ENCODE assay signal across 34 cellular contexts in genomic region chr15:71461748-71462147, GRCh38.
"Had no signal": no experiment of that assay in that cellular context is flagged by ENCODE, and none has a peak within 500 bp of the region (broad histone marks: within the 10 kb centered on the region; RNA-seq: fewer than 3 reads in every experiment).

No MANE protein-coding gene starts in this region.

- H3K27me3 Mint-ChIP-seq: brain had no signal

- ATAC-seq: activated CD4-positive, alpha-beta T cell treated with anti-CD3 and anti-CD28 coated beads for 36 hours; activated CD4-positive, CD25-positive, alpha-beta regulatory T cell treated with anti-CD3 and anti-CD28 coated beads, Interleukin-2, amount 50 U/mL, for 24 hours; activated CD8-positive, alpha-beta memory T cell treated with anti-CD3 and anti-CD28 coated beads, Interleukin-2, amount 10 ng/mL, durations not matched to agents 7 days and 5 days; activated CD8-positive, alpha-beta T cell treated with anti-CD3 and anti-CD28 coated beads, Interleukin-2, amount 10 ng/mL, durations not matched to agents 7 days and 5 days; activated naive CD8-positive, alpha-beta T cell treated with anti-CD3 and anti-CD28 coated beads, Interleukin-2, amount 50 U/mL, for 24 hours had no signal

- H3K4me3 Mint-ChIP-seq: activated CD4-positive, alpha-beta memory T cell treated with anti-CD3 and anti-CD28 coated beads, Interleukin-2, amount 10 ng/mL, durations not matched to agents 7 days and 5 days; activated CD4-positive, alpha-beta T cell treated with anti-CD3 and anti-CD28 coated beads for 36 hours; activated CD4-positive, alpha-beta T cell treated with anti-CD3 and anti-CD28 coated beads, Interleukin-2, amount 10 ng/mL, durations not matched to agents 7 days and 5 days; activated CD8-positive, alpha-beta memory T cell treated with anti-CD3 and anti-CD28 coated beads, Interleukin-2, amount 10 ng/mL, durations not matched to agents 7 days and 5 days; activated CD8-positive, alpha-beta T cell treated with anti-CD3 and anti-CD28 coated beads, Interleukin-2, amount 10 ng/mL, durations not matched to agents 7 days and 5 days; activated naive CD4-positive, alpha-beta T cell treated with anti-CD3 and anti-CD28 coated beads, Interleukin-2, amount 10 ng/mL, durations not matched to agents 7 days and 5 days; activated naive CD4-positive, alpha-beta T cell treated with anti-CD3 and anti-CD28 coated beads, Interleukin-2, amount 50 U/mL, for 24 hours; activated naive CD8-positive, alpha-beta T cell; activated naive CD8-positive, alpha-beta T cell treated with anti-CD3 and anti-CD28 coated beads, Interleukin-2, amount 10 ng/mL, durations not matched to agents 7 days and 5 days; activated naive CD8-positive, alpha-beta T cell treated with anti-CD3 and anti-CD28 coated beads, Interleukin-2, amount 50 U/mL, for 24 hours; activated T-cell treated with anti-CD3 and anti-CD28 coated beads, Interleukin-2, amount 50 U/mL, for 24 hours; brain; central memory CD8-positive, alpha-beta T cell; T-helper 1 cell treated with Interleukin-12 subunit alpha and Interleukin-12 subunit beta and Interleukin-4 antibody, amounts not matched to agents 30 μg/mL and 1 μg/mL, for 36 hours; T-helper 2 cell treated with Interferon-gamma antibody and Interleukin-4, amounts not matched to agents 5 μg/mL and 100 μg/mL, for 36 hours had no signal

- H3K4me3 ChIP-seq: ascending aorta, cardiac muscle cell had no signal

- H3K27ac ChIP-seq: ascending aorta, cardiac muscle cell, VCaP had no signal

- H3K9me3 ChIP-seq: ascending aorta had no signal

- H3K27ac Mint-ChIP-seq: activated CD4-positive, alpha-beta memory T cell treated with anti-CD3 and anti-CD28 coated beads, Interleukin-2, amount 10 ng/mL, durations not matched to agents 7 days and 5 days; activated CD4-positive, alpha-beta T cell treated with anti-CD3 and anti-CD28 coated beads for 36 hours; activated CD4-positive, alpha-beta T cell treated with anti-CD3 and anti-CD28 coated beads, Interleukin-2, amount 10 ng/mL, durations not matched to agents 7 days and 5 days; activated CD8-positive, alpha-beta memory T cell treated with anti-CD3 and anti-CD28 coated beads, Interleukin-2, amount 10 ng/mL, durations not matched to agents 7 days and 5 days; activated CD8-positive, alpha-beta T cell treated with anti-CD3 and anti-CD28 coated beads, Interleukin-2, amount 10 ng/mL, durations not matched to agents 7 days and 5 days; activated naive CD4-positive, alpha-beta T cell treated with anti-CD3 and anti-CD28 coated beads, Interleukin-2, amount 10 ng/mL, durations not matched to agents 7 days and 5 days; activated naive CD4-positive, alpha-beta T cell treated with anti-CD3 and anti-CD28 coated beads, Interleukin-2, amount 50 U/mL, for 24 hours; activated naive CD8-positive, alpha-beta T cell; activated naive CD8-positive, alpha-beta T cell treated with anti-CD3 and anti-CD28 coated beads, Interleukin-2, amount 10 ng/mL, durations not matched to agents 7 days and 5 days; activated naive CD8-positive, alpha-beta T cell treated with anti-CD3 and anti-CD28 coated beads, Interleukin-2, amount 50 U/mL, for 24 hours; activated T-cell treated with anti-CD3 and anti-CD28 coated beads, Interleukin-2, amount 50 U/mL, for 24 hours; activated T-helper 2 cell treated with anti-CD3 and anti-CD28 coated beads, Interferon-gamma antibody, Interleukin-2, Interleukin-4, amounts not matched to agents 10 μg/mL and 5 μg/mL and 100 μg/mL, durations not matched to agents 14 hours and 24 hours and 36 hours; brain; T-helper 1 cell treated with Interleukin-12 subunit alpha and Interleukin-12 subunit beta and Interleukin-4 antibody, amounts not matched to agents 30 μg/mL and 1 μg/mL, for 36 hours; T-helper 2 cell treated with Interferon-gamma antibody and Interleukin-4, amounts not matched to agents 5 μg/mL and 100 μg/mL, for 36 hours had no signal

- H3K27me3 ChIP-seq: ascending aorta, cardiac muscle cell had no signal

- H3K36me3 ChIP-seq: ascending aorta, cardiac muscle cell had no signal

- H3K4me1 Mint-ChIP-seq: activated CD4-positive, alpha-beta memory T cell treated with anti-CD3 and anti-CD28 coated beads, Interleukin-2, amount 10 ng/mL, durations not matched to agents 7 days and 5 days; activated CD4-positive, alpha-beta T cell treated with anti-CD3 and anti-CD28 coated beads for 36 hours; activated CD4-positive, alpha-beta T cell treated with anti-CD3 and anti-CD28 coated beads, Interleukin-2, amount 10 ng/mL, durations not matched to agents 7 days and 5 days; activated CD8-positive, alpha-beta memory T cell treated with anti-CD3 and anti-CD28 coated beads, Interleukin-2, amount 10 ng/mL, durations not matched to agents 7 days and 5 days; activated naive CD4-positive, alpha-beta T cell treated with anti-CD3 and anti-CD28 coated beads, Interleukin-2, amount 10 ng/mL, durations not matched to agents 7 days and 5 days; activated naive CD4-positive, alpha-beta T cell treated with anti-CD3 and anti-CD28 coated beads, Interleukin-2, amount 50 U/mL, for 24 hours; activated naive CD8-positive, alpha-beta T cell treated with anti-CD3 and anti-CD28 coated beads, Interleukin-2, amount 10 ng/mL, durations not matched to agents 7 days and 5 days; activated naive CD8-positive, alpha-beta T cell treated with anti-CD3 and anti-CD28 coated beads, Interleukin-2, amount 50 U/mL, for 24 hours; central memory CD8-positive, alpha-beta T cell had no signal

- H3K36me3 Mint-ChIP-seq: activated CD8-positive, alpha-beta memory T cell treated with anti-CD3 and anti-CD28 coated beads, Interleukin-2, amount 10 ng/mL, durations not matched to agents 7 days and 5 days; activated naive CD4-positive, alpha-beta T cell treated with anti-CD3 and anti-CD28 coated beads, Interleukin-2, amount 10 ng/mL, durations not matched to agents 7 days and 5 days; activated naive CD4-positive, alpha-beta T cell treated with anti-CD3 and anti-CD28 coated beads, Interleukin-2, amount 50 U/mL, for 24 hours; activated naive CD8-positive, alpha-beta T cell; activated naive CD8-positive, alpha-beta T cell treated with anti-CD3 and anti-CD28 coated beads, Interleukin-2, amount 10 ng/mL, durations not matched to agents 7 days and 5 days; brain had no signal

- DNase-seq: activated CD4-positive, alpha-beta memory T cell treated with anti-CD3 and anti-CD28 coated beads, Interleukin-2, amount 10 ng/mL, durations not matched to agents 7 days and 5 days; activated CD4-positive, alpha-beta T cell treated with anti-CD3 and anti-CD28 coated beads for 1 hour; activated CD4-positive, alpha-beta T cell treated with anti-CD3 and anti-CD28 coated beads for 36 hours; activated CD4-positive, alpha-beta T cell treated with anti-CD3 and anti-CD28 coated beads for 48 hours; activated CD4-positive, alpha-beta T cell treated with anti-CD3 and anti-CD28 coated beads, Interleukin-2, amount 10 ng/mL, durations not matched to agents 7 days and 5 days; activated CD4-positive, alpha-beta T cell treated with anti-CD3 and anti-CD28 coated beads, Interleukin-2, amount 50 U/mL, for 48 hours; activated CD4-positive, CD25-positive, alpha-beta regulatory T cell; activated CD8-positive, alpha-beta memory T cell treated with anti-CD3 and anti-CD28 coated beads for 24 hours; activated CD8-positive, alpha-beta memory T cell treated with anti-CD3 and anti-CD28 coated beads, Interleukin-2, amount 10 ng/mL, durations not matched to agents 7 days and 5 days; activated CD8-positive, alpha-beta memory T cell treated with anti-CD3 and anti-CD28 coated beads, Interleukin-2, amount 50 U/mL, for 48 hours; activated CD8-positive, alpha-beta T cell treated with anti-CD3 and anti-CD28 coated beads, Interleukin-2, amount 10 ng/mL, durations not matched to agents 7 days and 5 days; activated effector memory CD4-positive, alpha-beta T cell treated with Interleukin-2 at 50 U/mL for 16 hours; activated gamma-delta T cell; activated naive CD4-positive, alpha-beta T cell treated with anti-CD3 and anti-CD28 coated beads, Interleukin-2, amount 10 ng/mL, durations not matched to agents 7 days and 5 days; activated naive CD4-positive, alpha-beta T cell treated with Interleukin-2 at 50 U/mL for 16 hours; activated naive CD8-positive, alpha-beta T cell treated with anti-CD3 and anti-CD28 coated beads, Interleukin-2, amount 10 ng/mL, durations not matched to agents 7 days and 5 days; activated naive CD8-positive, alpha-beta T cell treated with anti-CD3 and anti-CD28 coated beads, Interleukin-2, amount 50 U/mL, for 24 hours; activated T-cell treated with anti-CD3 and anti-CD28 coated beads, Interleukin-2, amount 50 U/mL, for 24 hours; activated T-cell treated with anti-CD3 and anti-CD28 coated beads, Interleukin-2, amount 50 U/mL, for 48 hours; cerebellar nuclear complex; T-helper 1 cell; T-helper 2 cell; T-helper 9 cell had no signal

- H3K4me1 ChIP-seq: ascending aorta had no signal

- H3K9me3 Mint-ChIP-seq: activated CD4-positive, alpha-beta memory T cell treated with anti-CD3 and anti-CD28 coated beads, Interleukin-2, amount 10 ng/mL, durations not matched to agents 7 days and 5 days; activated CD4-positive, alpha-beta T cell treated with anti-CD3 and anti-CD28 coated beads, Interleukin-2, amount 10 ng/mL, durations not matched to agents 7 days and 5 days; activated naive CD4-positive, alpha-beta T cell treated with anti-CD3 and anti-CD28 coated beads, Interleukin-2, amount 10 ng/mL, durations not matched to agents 7 days and 5 days; activated naive CD4-positive, alpha-beta T cell treated with anti-CD3 and anti-CD28 coated beads, Interleukin-2, amount 50 U/mL, for 24 hours; activated naive CD8-positive, alpha-beta T cell treated with anti-CD3 and anti-CD28 coated beads, Interleukin-2, amount 50 U/mL, for 24 hours; activated T-cell treated with anti-CD3 and anti-CD28 coated beads, Interleukin-2, amount 50 U/mL, for 24 hours; activated T-helper 2 cell treated with anti-CD3 and anti-CD28 coated beads, Interferon-gamma antibody, Interleukin-2, Interleukin-4, amounts not matched to agents 10 μg/mL and 5 μg/mL and 100 μg/mL, durations not matched to agents 14 hours and 24 hours and 36 hours; central memory CD8-positive, alpha-beta T cell; T-helper 1 cell treated with Interleukin-12 subunit alpha and Interleukin-12 subunit beta and Interleukin-4 antibody, amounts not matched to agents 30 μg/mL and 1 μg/mL, for 36 hours; T-helper 2 cell treated with Interferon-gamma antibody and Interleukin-4, amounts not matched to agents 5 μg/mL and 100 μg/mL, for 36 hours had no signal
